ENCODE assay signal across 14 cellular contexts in genomic region chr16:88464447-88465318, GRCh38. TPM values are rescaled to one million over a fixed set of nuclear protein-coding genes. Genes with fewer than 3 reads are reported as not detected.
A peak's percentile ranks its signal among the peaks of the same experiment; 100 is the strongest.
DNase-seq lines count a peak whose midpoint lies in the region; ATAC-seq, FAIRE-seq and TF ChIP-seq lines count a peak whose summit lies in the region.
"Had no signal": no experiment of that assay in that cellular context is flagged by ENCODE, and none has a peak within 500 bp of the region (broad histone marks: within the 10 kb centered on the region; RNA-seq: fewer than 3 reads in every experiment).

No MANE protein-coding gene starts in this region.

- H3K4me3 ChIP-seq in endothelial cell of umbilical vein (replicated peaks in 1 of 3; ENCODE audit: insufficient read depth in 1 of 3, low read depth in 1 of 3, low read length in 3 of 3): no peak overlapping the region
- H3K4me3 ChIP-seq: lung, prostate gland, suprapubic skin had no signal

- no peak for TF ChIP-seq CTCF in endothelial cell of umbilical vein (IDR thresholded peaks at IDR 0.05; ENCODE audit: extremely low read depth in 1 of 2, insufficient read depth in 1 of 2, low read depth in 1 of 2, low read length in 2 of 2)

- H3K27me3 ChIP-seq in endothelial cell of umbilical vein (ENCODE audit: control insufficient read depth in 2 of 2, insufficient read depth in 2 of 2, low read length in 2 of 2): no peaks in the 10 kb centered on the region
- H3K27me3 ChIP-seq: suprapubic skin had no signal

- BruUV-seq in endothelial cell of umbilical vein (replicated peaks; lab: Mats Ljungman, UMichigan): no TSS peak

- intact Hi-C loops in endothelial cell of umbilical vein (cut with micrococcal nuclease): loop anchor here (1.0 kb wide), 1 partner anchor 8 kb away; no protein-coding TSS in a partner anchor

- no peak overlapping the region for H3K4me2 ChIP-seq in endothelial cell of umbilical vein (ENCODE audit: insufficient read depth, low read length)

- H3K9me1 ChIP-seq in endothelial cell of umbilical vein (replicated peaks; ENCODE audit: control insufficient read depth, extremely low read depth, insufficient read depth, low read length): no peaks in the 10 kb centered on the region

- no peaks in the 10 kb centered on the region for H3K9me3 Mint-ChIP-seq in stimulated activated effector memory CD8-positive, alpha-beta T cell treated with anti-CD3 and anti-CD28 coated beads, Interleukin-12 subunit alpha, Interleukin-12 subunit beta, amount 100 ng/mL, for 72 hours
- H3K9me3 Mint-ChIP-seq: T-helper 2 cell treated with Interferon-gamma antibody and Interleukin-4, amounts not matched to agents 5 μg/mL and 100 μg/mL, for 36 hours had no signal

- peak overlapping the region; percentile 65 for H3K27ac Mint-ChIP-seq in stimulated activated effector memory CD8-positive, alpha-beta T cell treated with anti-CD3 and anti-CD28 coated beads, Interleukin-12 subunit alpha, Interleukin-12 subunit beta, amount 100 ng/mL, for 72 hours
- H3K27ac Mint-ChIP-seq: T-helper 2 cell treated with Interferon-gamma antibody and Interleukin-4, amounts not matched to agents 5 μg/mL and 100 μg/mL, for 36 hours had no signal

- H2AFZ ChIP-seq in endothelial cell of umbilical vein (ENCODE audit: low read depth, low read length): no peak overlapping the region

- H3K4me3 Mint-ChIP-seq in stimulated activated effector memory CD8-positive, alpha-beta T cell treated with anti-CD3 and anti-CD28 coated beads, Interleukin-12 subunit alpha, Interleukin-12 subunit beta, amount 100 ng/mL, for 72 hours: no peak overlapping the region
- H3K4me3 Mint-ChIP-seq: T-helper 2 cell treated with Interferon-gamma antibody and Interleukin-4, amounts not matched to agents 5 μg/mL and 100 μg/mL, for 36 hours had no signal

- peaks cover 26% of the 10 kb centered on the region for H3K4me1 ChIP-seq in endothelial cell of umbilical vein (ENCODE audit: control insufficient read depth, extremely low read depth, insufficient read depth, low read length)
- H3K4me1 ChIP-seq: prostate gland had no signal

- CTCF ChIA-PET in endothelial cell of umbilical vein (lab: Charles Lee): interaction anchor here (0.5 to 2.6 kb wide), 6 partner anchors 10 to 98 kb away, joined by 3 to 7 read pairs (median 3); no protein-coding TSS in a partner anchor

- dilution Hi-C loops in endothelial cell of umbilical vein (cut with MboI; ENCODE audit: extremely low pct_ligation_motif_present, low sequenced_read_pairs): no loop called here

- peaks cover 71% of the 10 kb centered on the region for H3K4me1 Mint-ChIP-seq in stimulated activated effector memory CD8-positive, alpha-beta T cell treated with anti-CD3 and anti-CD28 coated beads, Interleukin-12 subunit alpha, Interleukin-12 subunit beta, amount 100 ng/mL, for 72 hours

- DNase-seq in GM19239 (ENCODE audit: insufficient read length, low spot score) (peak; percentile 78), NOMO-1 treated with DMSO at 0.1 percent for 48 hours (lab: John Stamatoyannopoulos, UW; ENCODE audit: unreplicated experiment) (peak; percentile 53), endothelial cell of umbilical vein (ENCODE audit: low read depth, low spot score) (peak; percentile 39), DMS 273 treated with DMSO at 0.1 percent for 48 hours (lab: John Stamatoyannopoulos, UW) (no peak), glomerular visceral epithelial cell (ENCODE audit: extremely low spot score) (no peak), NCI-H187 (lab: John Stamatoyannopoulos, UW) (no peak)
- no peak for DNase-seq in stimulated activated effector memory CD8-positive, alpha-beta T cell treated with anti-CD3 and anti-CD28 coated beads, Interleukin-12 subunit alpha, Interleukin-12 subunit beta, amount 100 ng/mL, for 72 hours (ENCODE audit: low spot score in 2 of 2)
- DNase-seq: DMS153; effector CD8-positive, alpha-beta T cell; PC-3 had no signal

- POLR2A ChIA-PET in endothelial cell of umbilical vein (lab: Charles Lee): no interaction called here

- H3K36me3 Mint-ChIP-seq in stimulated activated effector memory CD8-positive, alpha-beta T cell treated with anti-CD3 and anti-CD28 coated beads, Interleukin-12 subunit alpha, Interleukin-12 subunit beta, amount 100 ng/mL, for 72 hours: peaks cover 4% of the 10 kb centered on the region

- peak overlapping the region; percentile 46 for H3K27ac ChIP-seq in endothelial cell of umbilical vein (ENCODE audit: insufficient read depth, low read depth, low read length)
- H3K27ac ChIP-seq: prostate gland, suprapubic skin had no signal

- FAIRE-seq in GM19239 (lab: Jason Lieb, UNC): no peak
- peak; percentile 84 for FAIRE-seq in endothelial cell of umbilical vein (lab: Jason Lieb, UNC)

- H3K36me3 ChIP-seq in endothelial cell of umbilical vein (ENCODE audit: control insufficient read depth in 2 of 2, extremely low read depth in 1 of 2, insufficient read depth in 2 of 2, low read length in 2 of 2): no peaks in the 10 kb centered on the region
- H3K36me3 ChIP-seq: prostate gland, suprapubic skin had no signal

- TF ChIP-seq POLR2A in endothelial cell of umbilical vein (IDR thresholded peaks at IDR 0.05; ENCODE audit: low read depth, low read length): no peak

- no peak for ATAC-seq in stimulated activated effector memory CD8-positive, alpha-beta T cell treated with anti-CD3 and anti-CD28 coated beads, Interleukin-12 subunit alpha, Interleukin-12 subunit beta, amount 100 ng/mL, for 72 hours
- ATAC-seq: PC-3 had no signal

- no peaks in the 10 kb centered on the region for H3K9me3 ChIP-seq in endothelial cell of umbilical vein (replicated peaks; ENCODE audit: control insufficient read depth, insufficient read depth, low read length)
- H3K9me3 ChIP-seq: prostate gland, suprapubic skin had no signal

- H4K20me1 ChIP-seq in endothelial cell of umbilical vein (replicated peaks; ENCODE audit: control insufficient read depth, extremely low read depth, insufficient read depth, low read length): no peaks in the 10 kb centered on the region

- H3K79me2 ChIP-seq in endothelial cell of umbilical vein (ENCODE audit: control insufficient read depth, insufficient read depth, low read length): peaks cover 26% of the 10 kb centered on the region

- no peak overlapping the region for H3K9ac ChIP-seq in endothelial cell of umbilical vein (replicated peaks; ENCODE audit: extremely low read depth, insufficient read depth, low read length)

TF ChIP-seq in endothelial cell of umbilical vein, 7 proteins besides CTCF, POLR2A, EP300 and RAD21:
- peak; percentile 64 for TF ChIP-seq GATA2 (IDR thresholded peaks at IDR 0.05; ENCODE audit: insufficient read depth, insufficient read length, low read depth, low read length)
- TF ChIP-seq FOS (IDR thresholded peaks at IDR 0.05; ENCODE audit: borderline replicate concordance, insufficient read depth, low read length): no peak

RNA-seq across cellular contexts. Expression of gene ZFPM1, which starts 11.6 kb away (rescaled TPM):
- 7.5 and 8.2 TPM in 2 replicates for total RNA-seq in endothelial cell of umbilical vein
- polyA plus RNA-seq in endothelial cell of umbilical vein: 0.37 and 0.72 TPM in 2 replicates
- polyA plus RNA-seq in endothelial cell of umbilical vein (2011; cell fraction: cytosol; rRNA removed): 0.40 and 0.87 TPM in 2 replicates
- polyA plus RNA-seq in endothelial cell of umbilical vein (2011; cell fraction: nucleus; rRNA removed): 1.8 and 2.1 TPM in 2 replicates
- polyA plus RNA-seq in endothelial cell of umbilical vein (2012): 2.3 and 5.3 TPM in 2 replicates
- polyA minus RNA-seq in endothelial cell of umbilical vein: 0.36 and 0.66 TPM in 2 replicates
- polyA minus RNA-seq in endothelial cell of umbilical vein (2011; cell fraction: cytosol; rRNA and poly(A)+ RNA removed): 2.8 TPM
- 1.4 and 4.4 TPM in 2 replicates for polyA minus RNA-seq in endothelial cell of umbilical vein (2011; cell fraction: nucleus; rRNA and poly(A)+ RNA removed)

Comparison
In these comparisons a context has a peak if more than half of its experiments do, and no peak if none do; other contexts are left out.
1. DNase-seq: peak in GM19239 (single experiment), NOMO-1 treated with DMSO at 0.1 percent for 48 hours (single experiment) and endothelial cell of umbilical vein (single experiment); none in stimulated activated effector memory CD8-positive, alpha-beta T cell treated with anti-CD3 and anti-CD28 coated beads, Interleukin-12 subunit alpha, Interleukin-12 subunit beta, amount 100 ng/mL, for 72 hours (0 of 2), DMS 273 treated with DMSO at 0.1 percent for 48 hours (single experiment), glomerular visceral epithelial cell (single experiment) and NCI-H187 (0 of 2).